ENCODE assay signal across 21 cellular contexts in genomic region chr10:62354941-62355340, GRCh38. TPM values are rescaled to one million over a fixed set of nuclear protein-coding genes. Genes with fewer than 3 reads are reported as not detected.
DNase-seq lines count a peak whose midpoint lies in the region; ATAC-seq and TF ChIP-seq lines count a peak whose summit lies in the region.
"Had no signal": no experiment of that assay in that cellular context is flagged by ENCODE, and none has a peak within 500 bp of the region (broad histone marks: within the 10 kb centered on the region; RNA-seq: fewer than 3 reads in every experiment).

No MANE protein-coding gene starts in this region.

- no peaks in the 10 kb centered on the region for H3K79me2 ChIP-seq in GM23338 (replicated peaks; ENCODE audit: insufficient read depth)

- intact Hi-C loops in activated T-helper 2 cell treated with anti-CD3 and anti-CD28 coated beads, Interferon-gamma antibody, Interleukin-2, Interleukin-4, amounts not matched to agents 10 μg/mL and 5 μg/mL and 100 μg/mL, durations not matched to agents 14 hours and 24 hours and 36 hours (cut with micrococcal nuclease), result no loop called here
- intact Hi-C loops in heart right ventricle (cut with DNase I), result no loop called here

- peaks cover 41% of the 10 kb centered on the region for H3K9me3 Mint-ChIP-seq in GM23338
- peaks cover 32% of the 10 kb centered on the region for H3K9me3 Mint-ChIP-seq in activated T-helper 2 cell treated with anti-CD3 and anti-CD28 coated beads, Interferon-gamma antibody, Interleukin-2, Interleukin-4, amounts not matched to agents 10 μg/mL and 5 μg/mL and 100 μg/mL, durations not matched to agents 14 hours and 24 hours and 36 hours

- no peak overlapping the region for H3K27ac ChIP-seq in GM23338 (ENCODE audit: low read depth)
- no peak overlapping the region for H3K27ac ChIP-seq in heart right ventricle
- H3K27ac ChIP-seq: Peyer's patch, SK-N-MC had no signal

- peaks cover 6% of the 10 kb centered on the region; the same call in 1 of the 3 replicates for H3K36me3 Mint-ChIP-seq in GM23338 (ENCODE audit: low read depth)
- H3K36me3 Mint-ChIP-seq in activated T-helper 2 cell treated with anti-CD3 and anti-CD28 coated beads, Interferon-gamma antibody, Interleukin-2, Interleukin-4, amounts not matched to agents 10 μg/mL and 5 μg/mL and 100 μg/mL, durations not matched to agents 14 hours and 24 hours and 36 hours (ENCODE audit: low read depth), result no peaks in the 10 kb centered on the region

- ATAC-seq in GM23338 (no peak), heart right ventricle (no peak)

- no peak overlapping the region for H2AFZ ChIP-seq in GM23338

- H3K27me3 ChIP-seq in GM23338 (ENCODE audit: insufficient read depth), result no peaks in the 10 kb centered on the region
- H3K27me3 ChIP-seq in heart right ventricle, result no peaks in the 10 kb centered on the region
- H3K27me3 ChIP-seq: BE2C, Peyer's patch had no signal

- H3K9me2 ChIP-seq in GM23338 (ENCODE audit: insufficient read depth), result peaks cover 19% of the 10 kb centered on the region; the same call in 1 of the 2 replicates

- TF ChIP-seq CTCF in GM23338 (conservative IDR thresholded peaks at IDR 0.05; ENCODE audit: low read depth in 2 of 2) (no peak), heart right ventricle (IDR thresholded peaks at IDR 0.05) (no peak)

- H3K4me1 ChIP-seq in GM23338 (ENCODE audit: insufficient read depth) (no peaks in the 10 kb centered on the region), heart right ventricle (no peaks in the 10 kb centered on the region)
- H3K4me1 ChIP-seq: BE2C, Peyer's patch had no signal

- H3K4me1 Mint-ChIP-seq in GM23338, result no peaks in the 10 kb centered on the region; the same call in 2 of the 3 replicates
- peaks cover 7% of the 10 kb centered on the region for H3K4me1 Mint-ChIP-seq in activated T-helper 2 cell treated with anti-CD3 and anti-CD28 coated beads, Interferon-gamma antibody, Interleukin-2, Interleukin-4, amounts not matched to agents 10 μg/mL and 5 μg/mL and 100 μg/mL, durations not matched to agents 14 hours and 24 hours and 36 hours (ENCODE audit: low read depth)
- H3K4me1 Mint-ChIP-seq: CD4-positive, alpha-beta memory T cell had no signal

- H3K27ac Mint-ChIP-seq in GM23338, result no peak overlapping the region
- H3K27ac Mint-ChIP-seq in activated T-helper 2 cell treated with anti-CD3 and anti-CD28 coated beads, Interferon-gamma antibody, Interleukin-2, Interleukin-4, amounts not matched to agents 10 μg/mL and 5 μg/mL and 100 μg/mL, durations not matched to agents 14 hours and 24 hours and 36 hours, result no peak overlapping the region
- H3K27ac Mint-ChIP-seq: CD4-positive, alpha-beta memory T cell had no signal

- H3K36me3 ChIP-seq in GM23338 (ENCODE audit: insufficient read depth) (no peaks in the 10 kb centered on the region; the same call in 1 of the 2 replicates), heart right ventricle (no peaks in the 10 kb centered on the region)
- H3K36me3 ChIP-seq: BE2C, Peyer's patch had no signal

- H3F3A ChIP-seq in GM23338 (replicated peaks; ENCODE audit: low read depth), result no peaks in the 10 kb centered on the region

- H3K4me3 Mint-ChIP-seq in GM23338, result no peak overlapping the region
- H3K4me3 Mint-ChIP-seq in activated T-helper 2 cell treated with anti-CD3 and anti-CD28 coated beads, Interferon-gamma antibody, Interleukin-2, Interleukin-4, amounts not matched to agents 10 μg/mL and 5 μg/mL and 100 μg/mL, durations not matched to agents 14 hours and 24 hours and 36 hours (ENCODE audit: low read depth), result no peak overlapping the region
- H3K4me3 Mint-ChIP-seq: CD4-positive, alpha-beta memory T cell had no signal

- no peak overlapping the region for H3K4me2 ChIP-seq in GM23338

- H3K4me3 ChIP-seq in GM23338 (no peak overlapping the region), heart right ventricle (no peak overlapping the region)
- H3K4me3 ChIP-seq: Peyer's patch, SK-N-MC had no signal

- WGBS in heart right ventricle, 2 donors, result 83 to 91% methylated on average over 2 of the region's 2 CpGs

- peaks cover 0 to 29% (median 0%) of the 10 kb centered on the region in 11 donors for H3K9me3 ChIP-seq in heart right ventricle
- H3K9me3 ChIP-seq: BE2C, Peyer's patch had no signal

- no peaks in the 10 kb centered on the region for H3K27me3 Mint-ChIP-seq in GM23338 (ENCODE audit: insufficient read depth, low read depth, poor library complexity)
- H3K27me3 Mint-ChIP-seq in activated T-helper 2 cell treated with anti-CD3 and anti-CD28 coated beads, Interferon-gamma antibody, Interleukin-2, Interleukin-4, amounts not matched to agents 10 μg/mL and 5 μg/mL and 100 μg/mL, durations not matched to agents 14 hours and 24 hours and 36 hours (ENCODE audit: low read depth), result no peaks in the 10 kb centered on the region
- H3K27me3 Mint-ChIP-seq: CD4-positive, alpha-beta memory T cell had no signal

- no peaks in the 10 kb centered on the region for H4K20me1 ChIP-seq in GM23338 (replicated peaks; ENCODE audit: insufficient read depth)

- peak; percentile 55 for DNase-seq in GM03348 (ENCODE audit: low spot score)
- DNase-seq in RPMI7951 (ENCODE audit: low read depth), result peak; percentile 22
- peak; percentile 77 for DNase-seq in fibroblast of peridontal ligament (ENCODE audit: extremely low read depth)
- DNase-seq in stromal cell of bone marrow (ENCODE audit: low read depth), result peak; percentile 70
- no peak for DNase-seq in GM23338 (ENCODE audit: low spot score)
- DNase-seq in activated T-helper 2 cell treated with anti-CD3 and anti-CD28 coated beads, Interferon-gamma antibody, Interleukin-2, Interleukin-4, amounts not matched to agents 10 μg/mL and 5 μg/mL and 100 μg/mL, durations not matched to agents 14 hours and 24 hours and 36 hours (ENCODE audit: low spot score), result no peak
- DNase-seq in heart right ventricle, result no peak
- DNase-seq: BE2C; Calu3; CD4-positive, alpha-beta memory T cell; DMS53; HCEC 1CT; KBM-7; NCI-H1436; NCI-H2029; NCI-H2171; NCI-H446; NCI-H748 treated with DMSO at 0.1 percent for 48 hours; Peyer's patch; Right ventricle myocardium superior had no signal

TF ChIP-seq in GM23338, 12 proteins besides CTCF, POLR2A, EP300 and RAD21 (continues in another document):
- no peak for TF ChIP-seq NANOG (IDR thresholded peaks at IDR 0.05; ENCODE audit: borderline replicate concordance)
- no peak for TF ChIP-seq JUNB (IDR thresholded peaks at IDR 0.05; ENCODE audit: unreplicated experiment)
- TF ChIP-seq ZNF114 (CRISPR knock-in tag; IDR thresholded peaks at IDR 0.05), result no peak
- TF ChIP-seq, protein P1, sequence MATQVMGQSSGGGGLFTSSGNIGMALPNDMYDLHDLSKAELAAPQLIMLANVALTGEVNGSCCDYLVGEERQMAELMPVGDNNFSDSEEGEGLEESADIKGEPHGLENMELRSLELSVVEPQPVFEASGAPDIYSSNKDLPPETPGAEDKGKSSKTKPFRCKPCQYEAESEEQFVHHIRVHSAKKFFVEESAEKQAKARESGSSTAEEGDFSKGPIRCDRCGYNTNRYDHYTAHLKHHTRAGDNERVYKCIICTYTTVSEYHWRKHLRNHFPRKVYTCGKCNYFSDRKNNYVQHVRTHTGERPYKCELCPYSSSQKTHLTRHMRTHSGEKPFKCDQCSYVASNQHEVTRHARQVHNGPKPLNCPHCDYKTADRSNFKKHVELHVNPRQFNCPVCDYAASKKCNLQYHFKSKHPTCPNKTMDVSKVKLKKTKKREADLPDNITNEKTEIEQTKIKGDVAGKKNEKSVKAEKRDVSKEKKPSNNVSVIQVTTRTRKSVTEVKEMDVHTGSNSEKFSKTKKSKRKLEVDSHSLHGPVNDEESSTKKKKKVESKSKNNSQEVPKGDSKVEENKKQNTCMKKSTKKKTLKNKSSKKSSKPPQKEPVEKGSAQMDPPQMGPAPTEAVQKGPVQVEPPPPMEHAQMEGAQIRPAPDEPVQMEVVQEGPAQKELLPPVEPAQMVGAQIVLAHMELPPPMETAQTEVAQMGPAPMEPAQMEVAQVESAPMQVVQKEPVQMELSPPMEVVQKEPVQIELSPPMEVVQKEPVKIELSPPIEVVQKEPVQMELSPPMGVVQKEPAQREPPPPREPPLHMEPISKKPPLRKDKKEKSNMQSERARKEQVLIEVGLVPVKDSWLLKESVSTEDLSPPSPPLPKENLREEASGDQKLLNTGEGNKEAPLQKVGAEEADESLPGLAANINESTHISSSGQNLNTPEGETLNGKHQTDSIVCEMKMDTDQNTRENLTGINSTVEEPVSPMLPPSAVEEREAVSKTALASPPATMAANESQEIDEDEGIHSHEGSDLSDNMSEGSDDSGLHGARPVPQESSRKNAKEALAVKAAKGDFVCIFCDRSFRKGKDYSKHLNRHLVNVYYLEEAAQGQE (IDR thresholded peaks at IDR 0.05; ENCODE audit: unreplicated experiment), result no peak
- TF ChIP-seq ZNF331 (CRISPR knock-in tag; IDR thresholded peaks at IDR 0.05; ENCODE audit: low read depth), result no peak
- TF ChIP-seq ETS1 (IDR thresholded peaks at IDR 0.05), result no peak
- TF ChIP-seq CREB1 (CRISPR knock-in tag; IDR thresholded peaks at IDR 0.05; ENCODE audit: low read depth), result no peak
- no peak for TF ChIP-seq STAT1 (IDR thresholded peaks at IDR 0.05; ENCODE audit: unreplicated experiment)
- no peak for TF ChIP-seq EZH2phosphoT487 (IDR thresholded peaks at IDR 0.05; ENCODE audit: unreplicated experiment)
- no peak for TF ChIP-seq POLR2AphosphoS5 (IDR thresholded peaks at IDR 0.05; ENCODE audit: low read depth)

RNA-seq across cellular contexts. Expression of gene ZNF365, which starts 19.2 kb away (rescaled TPM):
- total RNA-seq in RPMI7951 (2014; rRNA removed; shearing (Covaris generic)), result 4.8 and 6.8 TPM in 2 replicates
- total RNA-seq in GM23338 (2014; rRNA removed; shearing (Covaris generic)), result 0.35 and 0.59 TPM in 2 replicates
- polyA plus RNA-seq in GM23338 (2016; fragmentation: Nextera tagmentation; extraction: Ambion mirVana) (0.19 and 0.42 TPM in 2 replicates), heart right ventricle (under 1 TPM; 0.07 TPM)
- total RNA-seq in activated T-helper 2 cell treated with anti-CD3 and anti-CD28 coated beads, Interferon-gamma antibody, Interleukin-2, Interleukin-4, amounts not matched to agents 10 μg/mL and 5 μg/mL and 100 μg/mL, durations not matched to agents 14 hours and 24 hours and 36 hours, result not detected in 2 replicates
- total RNA-seq in heart right ventricle, result under 1 TPM; 0.05 to 0.60 (median 0.20) TPM
- total RNA-seq: Right ventricle myocardium superior had no signal

Comparison
In these comparisons a context has a peak if more than half of its experiments do, and no peak if none do; other contexts are left out.
1. DNase-seq: peak in GM03348 (single experiment), RPMI7951 (single experiment), fibroblast of peridontal ligament (single experiment) and stromal cell of bone marrow (single experiment); none in GM23338 (single experiment), activated T-helper 2 cell treated with anti-CD3 and anti-CD28 coated beads, Interferon-gamma antibody, Interleukin-2, Interleukin-4, amounts not matched to agents 10 μg/mL and 5 μg/mL and 100 μg/mL, durations not matched to agents 14 hours and 24 hours and 36 hours (single experiment) and heart right ventricle (0 of 2).